11 cellular contexts compared by ENCODE assay signal in genomic region chr1:165829888-165830287, GRCh38. TPM values are rescaled to one million over a fixed set of nuclear protein-coding genes. Genes with fewer than 3 reads are reported as not detected.
DNase-seq lines count a peak whose midpoint lies in the region; ATAC-seq and TF ChIP-seq lines count a peak whose summit lies in the region.
"Had no signal": no experiment of that assay in that cellular context is flagged by ENCODE, and none has a peak within 500 bp of the region (broad histone marks: within the 10 kb centered on the region; RNA-seq: fewer than 3 reads in every experiment).

No MANE protein-coding gene starts in this region.

- no peak for ATAC-seq in natural killer cell treated with Interleukin-12 subunit alpha and Interleukin-12 subunit beta and Interleukin-15 and Interleukin-18, amount 100 ng/mL, for 72 hours
- ATAC-seq in HG03280 (IDR thresholded peaks at IDR 0.05; ENCODE audit: unreplicated experiment): no peak
- no peak for ATAC-seq in naive thymus-derived CD4-positive, alpha-beta T cell
- no peak for ATAC-seq in GM18520 (IDR thresholded peaks at IDR 0.05; ENCODE audit: unreplicated experiment)
- ATAC-seq: heart right ventricle; naive thymus-derived CD8-positive, alpha-beta T cell had no signal

- no peaks in the 10 kb centered on the region for H3K9me3 Mint-ChIP-seq in CD8-positive, alpha-beta memory T cell
- H3K9me3 Mint-ChIP-seq in HFFc6: no peaks in the 10 kb centered on the region
- H3K9me3 Mint-ChIP-seq in activated T-helper 2 cell treated with anti-CD3 and anti-CD28 coated beads, Interferon-gamma antibody, Interleukin-2, Interleukin-4, amounts not matched to agents 10 μg/mL and 5 μg/mL and 100 μg/mL, durations not matched to agents 14 hours and 24 hours and 36 hours: no peaks in the 10 kb centered on the region
- H3K9me3 Mint-ChIP-seq in natural killer cell treated with Interleukin-12 subunit alpha and Interleukin-12 subunit beta and Interleukin-15 and Interleukin-18, amount 100 ng/mL, for 72 hours: no peaks in the 10 kb centered on the region
- peaks cover 0 to 3% (median 0%) of the 10 kb centered on the region in 11 donors for H3K9me3 Mint-ChIP-seq in naive thymus-derived CD4-positive, alpha-beta T cell

- H3K27ac Mint-ChIP-seq in CD8-positive, alpha-beta memory T cell: peak overlapping the region in 1 of 8 donors; percentile 11
- peak overlapping the region; percentile 95 for H3K27ac Mint-ChIP-seq in HFFc6
- no peak overlapping the region for H3K27ac Mint-ChIP-seq in activated T-helper 2 cell treated with anti-CD3 and anti-CD28 coated beads, Interferon-gamma antibody, Interleukin-2, Interleukin-4, amounts not matched to agents 10 μg/mL and 5 μg/mL and 100 μg/mL, durations not matched to agents 14 hours and 24 hours and 36 hours
- no peak overlapping the region for H3K27ac Mint-ChIP-seq in natural killer cell treated with Interleukin-12 subunit alpha and Interleukin-12 subunit beta and Interleukin-15 and Interleukin-18, amount 100 ng/mL, for 72 hours
- H3K27ac Mint-ChIP-seq in naive thymus-derived CD4-positive, alpha-beta T cell: peak overlapping the region in 1 of 9 donors; percentile 37

- TF ChIP-seq CTCF in HFFc6 (IDR thresholded peaks at IDR 0.05): no peak

- H3K27me3 Mint-ChIP-seq in CD8-positive, alpha-beta memory T cell: no peaks in the 10 kb centered on the region
- peaks cover 1% of the 10 kb centered on the region for H3K27me3 Mint-ChIP-seq in HFFc6 (ENCODE audit: insufficient read depth)
- no peaks in the 10 kb centered on the region for H3K27me3 Mint-ChIP-seq in activated T-helper 2 cell treated with anti-CD3 and anti-CD28 coated beads, Interferon-gamma antibody, Interleukin-2, Interleukin-4, amounts not matched to agents 10 μg/mL and 5 μg/mL and 100 μg/mL, durations not matched to agents 14 hours and 24 hours and 36 hours (ENCODE audit: low read depth)
- H3K27me3 Mint-ChIP-seq in natural killer cell treated with Interleukin-12 subunit alpha and Interleukin-12 subunit beta and Interleukin-15 and Interleukin-18, amount 100 ng/mL, for 72 hours: no peaks in the 10 kb centered on the region
- H3K27me3 Mint-ChIP-seq in naive thymus-derived CD4-positive, alpha-beta T cell: peaks cover 0 to 12% (median 0%) of the 10 kb centered on the region in 5 donors
- H3K27me3 Mint-ChIP-seq: naive thymus-derived CD8-positive, alpha-beta T cell had no signal

- peak overlapping the region in 4 of 7 donors; percentile 35 to 97 (median 73) for H3K4me3 Mint-ChIP-seq in CD8-positive, alpha-beta memory T cell
- peak overlapping the region; percentile 98 for H3K4me3 Mint-ChIP-seq in HFFc6
- H3K4me3 Mint-ChIP-seq in activated T-helper 2 cell treated with anti-CD3 and anti-CD28 coated beads, Interferon-gamma antibody, Interleukin-2, Interleukin-4, amounts not matched to agents 10 μg/mL and 5 μg/mL and 100 μg/mL, durations not matched to agents 14 hours and 24 hours and 36 hours (ENCODE audit: low read depth): peak overlapping the region; percentile 89
- peak overlapping the region; percentile 86 for H3K4me3 Mint-ChIP-seq in natural killer cell treated with Interleukin-12 subunit alpha and Interleukin-12 subunit beta and Interleukin-15 and Interleukin-18, amount 100 ng/mL, for 72 hours
- H3K4me3 Mint-ChIP-seq in naive thymus-derived CD4-positive, alpha-beta T cell: peak overlapping the region in 3 of 10 donors; percentile 17 to 92 (median 30)

- no peak for DNase-seq in CD8-positive, alpha-beta memory T cell
- DNase-seq in HFFc6: no peak
- no peak for DNase-seq in activated T-helper 2 cell treated with anti-CD3 and anti-CD28 coated beads, Interferon-gamma antibody, Interleukin-2, Interleukin-4, amounts not matched to agents 10 μg/mL and 5 μg/mL and 100 μg/mL, durations not matched to agents 14 hours and 24 hours and 36 hours (ENCODE audit: low spot score)
- no peak for DNase-seq in natural killer cell treated with Interleukin-12 subunit alpha and Interleukin-12 subunit beta and Interleukin-15 and Interleukin-18, amount 100 ng/mL, for 72 hours (ENCODE audit: low spot score)
- DNase-seq in activated CD8-positive, alpha-beta memory T cell treated with anti-CD3 and anti-CD28 coated beads for 24 hours: no peak
- no peak for DNase-seq in naive thymus-derived CD4-positive, alpha-beta T cell
- DNase-seq: central memory CD4-positive, alpha-beta T cell; heart right ventricle; naive thymus-derived CD8-positive, alpha-beta T cell had no signal

- no peak overlapping the region for H3K4me3 ChIP-seq in CD8-positive, alpha-beta memory T cell (ENCODE audit: low read length)
- H3K4me3 ChIP-seq in naive thymus-derived CD4-positive, alpha-beta T cell (ENCODE audit: low read length): no peak overlapping the region

- CTCF ChIA-PET in CD8-positive, alpha-beta memory T cell (lab: Charles Lee): interaction anchor here (1.3 kb wide), 1 partner anchor 61 kb away, joined by 5 read pairs; the partner anchor contains the start of gene TMCO1
- CTCF ChIA-PET in naive thymus-derived CD4-positive, alpha-beta T cell (lab: Charles Lee): interaction anchor here (0.6 kb wide), 2 partner anchors 41 to 1390 kb away, joined by 3 to 8 read pairs; no protein-coding TSS in a partner anchor

- peaks cover 15% of the 10 kb centered on the region for H3K4me1 ChIP-seq in CD8-positive, alpha-beta memory T cell (ENCODE audit: insufficient read depth, low read length)
- peaks cover 9 to 12% of the 10 kb centered on the region in 2 donors for H3K4me1 ChIP-seq in naive thymus-derived CD4-positive, alpha-beta T cell (ENCODE audit: control insufficient read depth in 2 of 2, insufficient read depth in 2 of 2, low read length in 2 of 2)

- peaks cover 0 to 7% (median 1%) of the 10 kb centered on the region in 3 donors for H3K36me3 Mint-ChIP-seq in CD8-positive, alpha-beta memory T cell
- peaks cover 8% of the 10 kb centered on the region for H3K36me3 Mint-ChIP-seq in HFFc6 (ENCODE audit: low read depth)
- H3K36me3 Mint-ChIP-seq in activated T-helper 2 cell treated with anti-CD3 and anti-CD28 coated beads, Interferon-gamma antibody, Interleukin-2, Interleukin-4, amounts not matched to agents 10 μg/mL and 5 μg/mL and 100 μg/mL, durations not matched to agents 14 hours and 24 hours and 36 hours (ENCODE audit: low read depth): peaks cover 31% of the 10 kb centered on the region
- H3K36me3 Mint-ChIP-seq in natural killer cell treated with Interleukin-12 subunit alpha and Interleukin-12 subunit beta and Interleukin-15 and Interleukin-18, amount 100 ng/mL, for 72 hours: no peaks in the 10 kb centered on the region
- peaks cover 0 to 7% (median 0%) of the 10 kb centered on the region in 5 donors for H3K36me3 Mint-ChIP-seq in naive thymus-derived CD4-positive, alpha-beta T cell
- H3K36me3 Mint-ChIP-seq: naive thymus-derived CD8-positive, alpha-beta T cell had no signal

- H3K4me1 Mint-ChIP-seq in CD8-positive, alpha-beta memory T cell: peaks cover 25 to 36% (median 28%) of the 10 kb centered on the region in 3 donors
- H3K4me1 Mint-ChIP-seq in HFFc6 (ENCODE audit: low read depth): peaks cover 43% of the 10 kb centered on the region
- peaks cover 32% of the 10 kb centered on the region for H3K4me1 Mint-ChIP-seq in activated T-helper 2 cell treated with anti-CD3 and anti-CD28 coated beads, Interferon-gamma antibody, Interleukin-2, Interleukin-4, amounts not matched to agents 10 μg/mL and 5 μg/mL and 100 μg/mL, durations not matched to agents 14 hours and 24 hours and 36 hours (ENCODE audit: low read depth)
- H3K4me1 Mint-ChIP-seq in natural killer cell treated with Interleukin-12 subunit alpha and Interleukin-12 subunit beta and Interleukin-15 and Interleukin-18, amount 100 ng/mL, for 72 hours (ENCODE audit: low read depth in 2 of 2): peaks cover 27 to 34% of the 10 kb centered on the region in 2 donors
- peaks cover 5 to 38% (median 19%) of the 10 kb centered on the region in 7 donors for H3K4me1 Mint-ChIP-seq in naive thymus-derived CD4-positive, alpha-beta T cell

- POLR2A ChIA-PET in CD8-positive, alpha-beta memory T cell (lab: Charles Lee): no interaction called here
- POLR2A ChIA-PET in naive thymus-derived CD4-positive, alpha-beta T cell (lab: Charles Lee): interaction anchor here (0.6 to 1.9 kb wide), 3 partner anchors 12 to 199 kb away, joined by 3 to 10 read pairs (median 3); partner anchors contain the start of genes MGST3 and TMCO1

- H3K36me3 ChIP-seq in CD8-positive, alpha-beta memory T cell (ENCODE audit: insufficient read depth, low read length): no peaks in the 10 kb centered on the region
- no peaks in the 10 kb centered on the region for H3K36me3 ChIP-seq in naive thymus-derived CD4-positive, alpha-beta T cell (ENCODE audit: control insufficient read depth in 2 of 3, insufficient read depth in 3 of 3, low read length in 3 of 3)
- H3K36me3 ChIP-seq: heart right ventricle had no signal

- intact Hi-C loops in activated T-helper 2 cell treated with anti-CD3 and anti-CD28 coated beads, Interferon-gamma antibody, Interleukin-2, Interleukin-4, amounts not matched to agents 10 μg/mL and 5 μg/mL and 100 μg/mL, durations not matched to agents 14 hours and 24 hours and 36 hours (cut with micrococcal nuclease): loop anchor here (2.0 to 5.0 kb wide), 3 partner anchors 21 to 233 kb away; partner anchors contain the start of gene ALDH9A1
- intact Hi-C loops in naive thymus-derived CD4-positive, alpha-beta T cell (cut with micrococcal nuclease): loop anchor here (1.0 to 5.0 kb wide), 5 partner anchors 9 to 233 kb away; no protein-coding TSS in a partner anchor

- H3K27ac ChIP-seq in CD8-positive, alpha-beta memory T cell (ENCODE audit: low read depth, low read length): no peak overlapping the region
- H3K27ac ChIP-seq in naive thymus-derived CD4-positive, alpha-beta T cell (ENCODE audit: low read depth, low read length): no peak overlapping the region

- H3K27me3 ChIP-seq in CD8-positive, alpha-beta memory T cell (ENCODE audit: insufficient read depth, low read length, poor library complexity, severe bottlenecking): no peaks in the 10 kb centered on the region
- H3K27me3 ChIP-seq in naive thymus-derived CD4-positive, alpha-beta T cell (ENCODE audit: control insufficient read depth in 2 of 2, insufficient read depth in 2 of 2, low read length in 2 of 2): no peaks in the 10 kb centered on the region
- H3K27me3 ChIP-seq: heart right ventricle had no signal

- no peaks in the 10 kb centered on the region for H3K9me3 ChIP-seq in CD8-positive, alpha-beta memory T cell (ENCODE audit: low read length)
- no peaks in the 10 kb centered on the region for H3K9me3 ChIP-seq in naive thymus-derived CD4-positive, alpha-beta T cell (ENCODE audit: control insufficient read depth in 2 of 3, low read length in 3 of 3)
- H3K9me3 ChIP-seq: heart right ventricle had no signal

RNA-seq across cellular contexts. Expression of gene UCK2, which starts 2.5 kb away (rescaled TPM):
- total RNA-seq in CD8-positive, alpha-beta memory T cell: 100 to 1,000 TPM in 1 of 2 experiments, 10 to 100 TPM in 1; 97.4 to 100 TPM
- 10.7 TPM for polyA plus RNA-seq in CD8-positive, alpha-beta memory T cell
- total RNA-seq in HFFc6 (2021; fragmentation: NEBNext Ultra II Directional; extraction: Animal tissue kit (Norgen Biotek cat#: 25700)): 10 to 100 TPM; 42.5 to 60.0 (median 52.1) TPM
- 94.3 and 100 TPM in 2 replicates for total RNA-seq in activated T-helper 2 cell treated with anti-CD3 and anti-CD28 coated beads, Interferon-gamma antibody, Interleukin-2, Interleukin-4, amounts not matched to agents 10 μg/mL and 5 μg/mL and 100 μg/mL, durations not matched to agents 14 hours and 24 hours and 36 hours
- 10 to 100 TPM; 43.4 to 83.3 TPM for total RNA-seq in natural killer cell treated with Interleukin-12 subunit alpha and Interleukin-12 subunit beta and Interleukin-15 and Interleukin-18, amount 100 ng/mL, for 72 hours
- total RNA-seq in naive thymus-derived CD4-positive, alpha-beta T cell: 10 to 100 TPM in 1 of 5 experiments, 1 to 10 TPM in 2, under 1 TPM in 2; 0.89 to 32.7 (median 1.2) TPM
- polyA plus RNA-seq in naive thymus-derived CD4-positive, alpha-beta T cell: 1 to 10 TPM; 1.0 to 1.2 TPM
